8 cellular contexts compared by ENCODE assay signal in the genomic region with DNA sequence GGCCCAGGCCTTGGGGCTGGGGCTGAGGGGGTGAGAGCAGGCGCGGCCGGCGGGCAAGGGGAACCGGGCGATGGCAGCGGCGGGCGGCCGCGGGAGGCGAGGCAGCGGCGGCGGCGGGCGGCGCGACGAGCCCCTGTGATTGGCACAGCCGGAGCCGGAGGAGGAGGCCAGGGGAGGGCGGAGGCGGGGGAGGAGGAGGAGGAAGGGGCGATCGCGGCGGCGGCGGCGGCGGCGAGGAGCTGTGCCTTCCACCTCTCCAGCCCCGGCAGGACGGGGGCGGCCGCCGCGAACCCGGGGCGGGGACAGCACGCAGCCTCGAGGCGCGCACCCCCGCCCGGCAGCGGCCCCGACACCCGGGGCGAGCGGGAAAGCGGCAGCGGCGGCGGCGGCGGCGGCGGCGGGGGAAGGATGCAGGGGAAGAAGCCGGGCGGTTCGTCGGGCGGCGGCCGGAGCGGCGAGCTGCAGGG. TPM values are rescaled to one million over a fixed set of nuclear protein-coding genes. Genes with fewer than 3 reads are reported as not detected.
DNase-seq lines count a peak whose midpoint lies in the region; ATAC-seq and TF ChIP-seq lines count a peak whose summit lies in the region.

A gene (plus strand): TSS at position 208 of the 467 bp plus-strand sequence.

- intact Hi-C loops in CD4-positive, alpha-beta memory T cell (cut with micrococcal nuclease) = loop anchor here (1.0 kb wide), 2 partner anchors 224 to 550 kb away; no protein-coding TSS in a partner anchor
- intact Hi-C loops in ascending aorta (cut with DNase I) (loop anchor here (1.0 to 10.0 kb wide), 7 partner anchors 13 to 1221 kb away; no protein-coding TSS in a partner anchor), sciatic nerve (cut with DNase I) (loop anchor here (10.0 kb wide), 2 partner anchors 91 to 221 kb away; no protein-coding TSS in a partner anchor)

- no peaks in the 10 kb centered on the region for H3K27me3 ChIP-seq in CD4-positive, alpha-beta memory T cell (ENCODE audit: insufficient read depth, low read length)
- peaks cover 13% of the 10 kb centered on the region for H3K27me3 ChIP-seq in HUES48 (ENCODE audit: control insufficient read depth, insufficient read depth, low read length)
- H3K27me3 ChIP-seq in ascending aorta = no peaks in the 10 kb centered on the region

- peaks cover 0 to 13% of the 10 kb centered on the region in 2 donors for H3K36me3 Mint-ChIP-seq in CD4-positive, alpha-beta memory T cell

- peak within 1 kb of the TSS; percentile 93 to 98 (median 96) for H3K27ac Mint-ChIP-seq in CD4-positive, alpha-beta memory T cell

- peak within 1 kb of the TSS; percentile 47; the same call in 1 of the 2 replicates for H3K9ac ChIP-seq in HUES48 (ENCODE audit: low read depth, low read length)

- H3K27me3 Mint-ChIP-seq in CD4-positive, alpha-beta memory T cell = no peaks in the 10 kb centered on the region

- peaks cover 0 to 2% (median 0%) of the 10 kb centered on the region in 8 donors for H3K9me3 Mint-ChIP-seq in CD4-positive, alpha-beta memory T cell

- peaks cover 76% of the 10 kb centered on the region for H3K4me1 ChIP-seq in CD4-positive, alpha-beta memory T cell (ENCODE audit: insufficient read depth, low read length)
- peaks cover 23% of the 10 kb centered on the region for H3K4me1 ChIP-seq in HUES48 (ENCODE audit: control insufficient read depth, insufficient read depth, low read length)
- H3K4me1 ChIP-seq in ascending aorta = peaks cover 13 to 26% of the 10 kb centered on the region in 2 donors

- no peak for TF ChIP-seq CTCF in ascending aorta (IDR thresholded peaks at IDR 0.05)

- H3K36me3 ChIP-seq in CD4-positive, alpha-beta memory T cell (ENCODE audit: insufficient read depth, low read length) = no peaks in the 10 kb centered on the region
- H3K36me3 ChIP-seq in HUES48 (ENCODE audit: control insufficient read depth, insufficient read depth, low read length) (no peaks in the 10 kb centered on the region), ascending aorta (no peaks in the 10 kb centered on the region)

- ATAC-seq in GM21390 (IDR thresholded peaks at IDR 0.05; ENCODE audit: unreplicated experiment) = peak; percentile 18
- ATAC-seq in sciatic nerve = peak; percentile 67

- POLR2A ChIA-PET in CD4-positive, alpha-beta memory T cell (lab: Charles Lee; ENCODE audit: partially characterized antibody) = interaction anchor here (0.9 to 2.9 kb wide), 8 partner anchors 10 to 224 kb away, joined by 3 to 26 read pairs (median 6); no protein-coding TSS in a partner anchor

- peak within 1 kb of the TSS; percentile 87 for H3K27ac ChIP-seq in CD4-positive, alpha-beta memory T cell (ENCODE audit: low read depth, low read length)
- H3K27ac ChIP-seq in HUES48 (ENCODE audit: low read depth, low read length) (peak within 1 kb of the TSS; percentile 12), ascending aorta (peak within 1 kb of the TSS; percentile 95 to 98)

- peak; percentile 77 to 86 (median 80) for DNase-seq in CD4-positive, alpha-beta memory T cell
- DNase-seq in SW480 (ENCODE audit: low spot score) (peak; percentile 58), ascending aorta (ENCODE audit: low spot score in 2 of 2) (peak in 1 of 2 donors; percentile 90), hippocampal formation (lab: John Stamatoyannopoulos, UW) (peak; percentile 66 to 82), sciatic nerve (ENCODE audit: low spot score) (peak; percentile 87), SW 1271 (lab: John Stamatoyannopoulos, UW) (no peak)

- peak within 1 kb of the TSS; percentile 7 to 74 for H3K4me3 ChIP-seq in CD4-positive, alpha-beta memory T cell (ENCODE audit: low read length in 2 of 2)
- peak within 1 kb of the TSS; percentile 79 for H3K4me3 ChIP-seq in HUES48 (ENCODE audit: low read depth, low read length)
- H3K4me3 ChIP-seq in ascending aorta = peak within 1 kb of the TSS; percentile 82 to 88

- CTCF ChIA-PET in CD4-positive, alpha-beta memory T cell (lab: Charles Lee; ENCODE audit: partially characterized antibody) = interaction anchor here (1.0 to 9.6 kb wide), 10 partner anchors 8 to 229 kb away, joined by 3 to 117 read pairs (median 6); no protein-coding TSS in a partner anchor

- H3K4me3 Mint-ChIP-seq in CD4-positive, alpha-beta memory T cell = peak within 1 kb of the TSS; percentile 90 to 96 (median 93)

- H3K9me3 ChIP-seq in CD4-positive, alpha-beta memory T cell (ENCODE audit: control insufficient read depth in 1 of 2, low read length in 2 of 2) = no peaks in the 10 kb centered on the region
- H3K9me3 ChIP-seq in HUES48 (ENCODE audit: control insufficient read depth, insufficient read depth, low read length) (no peaks in the 10 kb centered on the region), ascending aorta (no peaks in the 10 kb centered on the region)

- peaks cover 53 to 85% (median 65%) of the 10 kb centered on the region in 4 donors for H3K4me1 Mint-ChIP-seq in CD4-positive, alpha-beta memory T cell

RNA-seq across cellular contexts. Expression of the gene that starts here (rescaled TPM):
- total RNA-seq in CD4-positive, alpha-beta memory T cell = 10 to 100 TPM; 30.9 to 31.5 TPM
- 10 to 100 TPM; 32.4 to 61.3 TPM for polyA plus RNA-seq in CD4-positive, alpha-beta memory T cell
- total RNA-seq in ascending aorta (53.2 TPM), sciatic nerve (36.4 TPM)

Comparison
In these comparisons a context has a peak if more than half of its experiments do, and no peak if none do; other contexts are left out.
1. DNase-seq: peak in CD4-positive, alpha-beta memory T cell (5 of 5), SW480 (single experiment), hippocampal formation (2 of 2) and sciatic nerve (single experiment); none in SW 1271 (0 of 2).
2. H3K27ac ChIP-seq: peak in every context shown above with its lines; median percentile 96 in ascending aorta; 87 in CD4-positive, alpha-beta memory T cell; 12 in HUES48.
3. Peak in every context shown above with its lines, with median percentiles within 50 percentile points of each other: H3K4me3 ChIP-seq.